1 cellular context compared by ENCODE assay signal in the genomic region with DNA sequence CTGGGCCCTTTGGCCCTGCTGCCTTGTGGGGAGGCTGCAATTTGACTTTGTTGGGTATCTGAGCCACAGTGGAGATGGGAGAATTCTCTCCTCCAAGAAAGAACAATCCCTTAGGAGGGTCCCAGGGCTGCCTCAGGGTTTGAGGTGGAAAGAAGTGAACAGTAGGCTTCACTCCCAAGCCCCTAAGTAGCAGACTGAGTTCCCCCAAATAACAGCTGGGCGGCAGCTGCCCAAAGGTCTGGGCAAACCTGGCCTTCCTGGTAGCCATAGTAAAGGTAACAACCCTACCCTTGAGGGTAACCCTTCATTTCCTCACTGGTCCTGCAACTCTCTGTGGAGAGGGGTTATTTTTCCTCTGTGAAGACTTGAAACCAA.
TF ChIP-seq lines count a peak whose summit lies in the region.

No MANE protein-coding gene starts in this region.

TF ChIP-seq in SK-N-SH, 30 proteins besides CTCF, POLR2A, EP300 and RAD21:
- TF ChIP-seq, protein P1, sequence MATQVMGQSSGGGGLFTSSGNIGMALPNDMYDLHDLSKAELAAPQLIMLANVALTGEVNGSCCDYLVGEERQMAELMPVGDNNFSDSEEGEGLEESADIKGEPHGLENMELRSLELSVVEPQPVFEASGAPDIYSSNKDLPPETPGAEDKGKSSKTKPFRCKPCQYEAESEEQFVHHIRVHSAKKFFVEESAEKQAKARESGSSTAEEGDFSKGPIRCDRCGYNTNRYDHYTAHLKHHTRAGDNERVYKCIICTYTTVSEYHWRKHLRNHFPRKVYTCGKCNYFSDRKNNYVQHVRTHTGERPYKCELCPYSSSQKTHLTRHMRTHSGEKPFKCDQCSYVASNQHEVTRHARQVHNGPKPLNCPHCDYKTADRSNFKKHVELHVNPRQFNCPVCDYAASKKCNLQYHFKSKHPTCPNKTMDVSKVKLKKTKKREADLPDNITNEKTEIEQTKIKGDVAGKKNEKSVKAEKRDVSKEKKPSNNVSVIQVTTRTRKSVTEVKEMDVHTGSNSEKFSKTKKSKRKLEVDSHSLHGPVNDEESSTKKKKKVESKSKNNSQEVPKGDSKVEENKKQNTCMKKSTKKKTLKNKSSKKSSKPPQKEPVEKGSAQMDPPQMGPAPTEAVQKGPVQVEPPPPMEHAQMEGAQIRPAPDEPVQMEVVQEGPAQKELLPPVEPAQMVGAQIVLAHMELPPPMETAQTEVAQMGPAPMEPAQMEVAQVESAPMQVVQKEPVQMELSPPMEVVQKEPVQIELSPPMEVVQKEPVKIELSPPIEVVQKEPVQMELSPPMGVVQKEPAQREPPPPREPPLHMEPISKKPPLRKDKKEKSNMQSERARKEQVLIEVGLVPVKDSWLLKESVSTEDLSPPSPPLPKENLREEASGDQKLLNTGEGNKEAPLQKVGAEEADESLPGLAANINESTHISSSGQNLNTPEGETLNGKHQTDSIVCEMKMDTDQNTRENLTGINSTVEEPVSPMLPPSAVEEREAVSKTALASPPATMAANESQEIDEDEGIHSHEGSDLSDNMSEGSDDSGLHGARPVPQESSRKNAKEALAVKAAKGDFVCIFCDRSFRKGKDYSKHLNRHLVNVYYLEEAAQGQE (IDR thresholded peaks at IDR 0.05; ENCODE audit: low read depth, low read length) = no peak
- TF ChIP-seq CHD2 (IDR thresholded peaks at IDR 0.05; ENCODE audit: low read length, partially characterized antibody) = no peak
